In genomic region chr1:27966402-27967105, GRCh38 we compare ENCODE assay signal across 1 cellular context.
TF ChIP-seq lines count a peak whose summit lies in the region.

No MANE protein-coding gene starts in this region.

TF ChIP-seq in HCT116, 20 proteins besides CTCF, POLR2A, EP300 and RAD21:
- TF ChIP-seq TCF7L2 (IDR thresholded peaks at IDR 0.05; ENCODE audit: borderline replicate concordance, extremely low read depth, insufficient read depth, insufficient read length) (no peak), JUND (IDR thresholded peaks at IDR 0.05) (peak; percentile 72), ZFX (IDR thresholded peaks at IDR 0.05) (no peak), FOSL1 (IDR thresholded peaks at IDR 0.05; ENCODE audit: low read depth) (peak; percentile 71)
